8 cellular contexts compared by ENCODE assay signal in the genomic region with DNA sequence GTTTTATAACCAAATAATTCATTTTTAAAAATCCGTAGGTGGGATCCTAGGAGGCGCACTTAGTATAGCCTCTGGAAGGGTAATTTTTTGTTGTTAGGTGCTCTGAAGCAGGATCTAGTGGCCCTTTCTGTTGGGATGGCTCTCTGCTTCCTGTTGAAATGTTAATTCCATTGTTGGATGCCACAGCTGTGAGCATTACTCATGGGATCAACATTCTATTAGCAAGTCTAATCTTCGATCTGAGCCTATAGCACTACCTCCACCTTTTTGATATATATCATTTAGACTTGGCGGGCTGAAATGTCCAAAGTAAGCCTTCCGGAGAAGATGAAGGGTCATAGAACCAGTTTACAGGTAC. TPM values are rescaled to one million over a fixed set of nuclear protein-coding genes. Genes with fewer than 3 reads are reported as not detected.
DNase-seq lines count a peak whose midpoint lies in the region; ATAC-seq and TF ChIP-seq lines count a peak whose summit lies in the region.

No MANE protein-coding gene starts in this region.

- TF ChIP-seq CTCF in coronary artery (IDR thresholded peaks at IDR 0.05), result no peak

- H3K36me3 Mint-ChIP-seq in naive thymus-derived CD4-positive, alpha-beta T cell, result peaks cover 0 to 3% (median 0%) of the 10 kb centered on the region in 5 donors

- no peaks in the 10 kb centered on the region for H3K36me3 ChIP-seq in naive thymus-derived CD4-positive, alpha-beta T cell (ENCODE audit: control insufficient read depth in 2 of 3, insufficient read depth in 3 of 3, low read length in 3 of 3)

- no peaks in the 10 kb centered on the region for H3K27me3 ChIP-seq in naive thymus-derived CD4-positive, alpha-beta T cell (ENCODE audit: control insufficient read depth in 2 of 2, insufficient read depth in 2 of 2, low read length in 2 of 2)

- CTCF ChIA-PET in naive thymus-derived CD4-positive, alpha-beta T cell (lab: Charles Lee), result no interaction called here

- H3K4me3 Mint-ChIP-seq in naive thymus-derived CD4-positive, alpha-beta T cell, result peak overlapping the region; percentile 78 to 92 (median 87)

- H3K9me3 Mint-ChIP-seq in naive thymus-derived CD4-positive, alpha-beta T cell, result no peaks in the 10 kb centered on the region

- peak overlapping the region; percentile 87 for H3K4me3 ChIP-seq in coronary artery
- H3K4me3 ChIP-seq in naive thymus-derived CD4-positive, alpha-beta T cell (ENCODE audit: low read length), result peak overlapping the region; percentile 66

- DNase-seq in ELF-1 (ENCODE audit: low read depth, low spot score) (peak; percentile 60), NCI-H69 (lab: John Stamatoyannopoulos, UW) (peak; percentile 57), coronary artery (ENCODE audit: low spot score) (no peak), NCI-H446 treated with DMSO at 0.1 percent for 48 hours (lab: John Stamatoyannopoulos, UW) (no peak), inferior parietal cortex (ENCODE audit: extremely low spot score) (no peak)
- DNase-seq in naive thymus-derived CD4-positive, alpha-beta T cell, result no peak
- no peak for DNase-seq in stimulated activated CD4-positive, alpha-beta T cell treated with anti-CD3 and anti-CD28 coated beads, Interleukin-2, amount 100 ng/mL, for 48 hours

- ATAC-seq in naive thymus-derived CD4-positive, alpha-beta T cell, result no peak
- no peak for ATAC-seq in HG03095 (IDR thresholded peaks at IDR 0.05; ENCODE audit: unreplicated experiment)

- H3K4me1 Mint-ChIP-seq in naive thymus-derived CD4-positive, alpha-beta T cell, result peaks cover 15 to 26% (median 22%) of the 10 kb centered on the region in 7 donors

- POLR2A ChIA-PET in naive thymus-derived CD4-positive, alpha-beta T cell (lab: Charles Lee), result interaction anchor here (1.5 kb wide), 1 partner anchor 97 kb away, joined by 4 read pairs; no protein-coding TSS in a partner anchor

- intact Hi-C loops in naive thymus-derived CD4-positive, alpha-beta T cell (cut with micrococcal nuclease), result loop anchor here in 1 of 2 donors (5.0 kb wide), 3 partner anchors 73 to 268 kb away; no protein-coding TSS in a partner anchor

- H3K27ac ChIP-seq in coronary artery, result no peak overlapping the region
- H3K27ac ChIP-seq in naive thymus-derived CD4-positive, alpha-beta T cell (ENCODE audit: low read depth, low read length), result no peak overlapping the region

- peak overlapping the region in 4 of 9 donors; percentile 5 to 78 (median 36) for H3K27ac Mint-ChIP-seq in naive thymus-derived CD4-positive, alpha-beta T cell

- peaks cover 6 to 70% (median 10%) of the 10 kb centered on the region in 5 donors for H3K27me3 Mint-ChIP-seq in naive thymus-derived CD4-positive, alpha-beta T cell

- H3K9me3 ChIP-seq in naive thymus-derived CD4-positive, alpha-beta T cell (ENCODE audit: control insufficient read depth in 2 of 3, low read length in 3 of 3), result no peaks in the 10 kb centered on the region

- H3K4me1 ChIP-seq in naive thymus-derived CD4-positive, alpha-beta T cell (ENCODE audit: control insufficient read depth in 2 of 2, insufficient read depth in 2 of 2, low read length in 2 of 2), result peaks cover 11% of the 10 kb centered on the region in 2 donors

RNA-seq across cellular contexts. Expression of gene CXADR, which starts 1.3 kb away (rescaled TPM):
- 1 to 10 TPM in 1 of 5 experiments, under 1 TPM in 4; 0.12 to 1.8 (median 0.51) TPM for total RNA-seq in naive thymus-derived CD4-positive, alpha-beta T cell
- 1 to 10 TPM; 1.5 to 2.4 TPM for polyA plus RNA-seq in naive thymus-derived CD4-positive, alpha-beta T cell

Comparison
In these comparisons a context has a peak if more than half of its experiments do, and no peak if none do; other contexts are left out.
1. DNase-seq: peak in ELF-1 (single experiment) and NCI-H69 (single experiment); none in coronary artery (single experiment), naive thymus-derived CD4-positive, alpha-beta T cell (0 of 9), stimulated activated CD4-positive, alpha-beta T cell treated with anti-CD3 and anti-CD28 coated beads, Interleukin-2, amount 100 ng/mL, for 48 hours (0 of 2), NCI-H446 treated with DMSO at 0.1 percent for 48 hours (single experiment) and inferior parietal cortex (single experiment).